Comparison of ENCODE assay signal across 1 cellular context in the genomic region with DNA sequence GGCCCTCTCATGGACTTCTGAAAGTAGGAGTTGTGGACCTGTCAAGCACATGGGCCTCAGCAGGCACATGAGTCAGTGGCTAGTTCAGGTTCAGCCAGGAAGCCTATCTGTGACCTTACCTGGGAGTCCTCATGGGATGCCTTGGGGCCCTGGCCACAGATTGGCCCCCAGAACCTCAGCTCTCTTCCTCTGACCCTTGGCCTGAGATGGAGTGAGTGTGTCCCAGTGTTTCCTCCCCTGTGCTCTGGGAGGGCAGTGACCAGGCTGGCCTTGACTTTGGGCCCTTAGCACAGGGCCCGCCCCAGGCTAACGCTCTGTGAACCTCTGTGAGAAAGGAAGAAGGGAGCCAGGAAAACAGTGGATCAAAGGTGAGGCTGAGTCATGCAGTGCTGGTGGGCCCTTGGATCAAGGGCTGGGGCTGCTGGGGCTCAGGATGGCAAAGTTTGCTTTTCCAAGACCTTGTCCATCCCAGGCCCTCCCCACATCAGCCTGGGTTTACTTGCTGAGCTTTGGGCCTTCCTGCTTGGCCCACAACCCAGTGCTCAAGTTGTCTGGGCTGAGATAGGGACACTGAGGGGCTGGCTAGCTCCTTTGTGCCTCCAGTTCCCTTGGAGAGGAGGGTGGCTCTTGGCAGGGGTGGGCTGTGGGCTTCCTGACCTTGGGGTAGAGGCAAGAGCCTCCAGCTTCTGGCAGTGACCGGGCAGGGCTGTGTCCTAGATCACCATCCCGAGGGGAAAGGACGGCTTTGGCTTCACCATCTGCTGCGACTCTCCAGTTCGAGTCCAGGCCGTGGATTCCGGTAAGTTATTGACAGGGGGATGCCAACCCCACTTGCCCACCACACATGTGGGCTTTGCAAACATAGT.
TF ChIP-seq lines count a peak whose summit lies in the region.

No MANE protein-coding gene starts in this region.

TF ChIP-seq in HepG2, 621 proteins besides CTCF, POLR2A, EP300 and RAD21 (continued from another document and continues in another):
- TF ChIP-seq, protein P1, sequence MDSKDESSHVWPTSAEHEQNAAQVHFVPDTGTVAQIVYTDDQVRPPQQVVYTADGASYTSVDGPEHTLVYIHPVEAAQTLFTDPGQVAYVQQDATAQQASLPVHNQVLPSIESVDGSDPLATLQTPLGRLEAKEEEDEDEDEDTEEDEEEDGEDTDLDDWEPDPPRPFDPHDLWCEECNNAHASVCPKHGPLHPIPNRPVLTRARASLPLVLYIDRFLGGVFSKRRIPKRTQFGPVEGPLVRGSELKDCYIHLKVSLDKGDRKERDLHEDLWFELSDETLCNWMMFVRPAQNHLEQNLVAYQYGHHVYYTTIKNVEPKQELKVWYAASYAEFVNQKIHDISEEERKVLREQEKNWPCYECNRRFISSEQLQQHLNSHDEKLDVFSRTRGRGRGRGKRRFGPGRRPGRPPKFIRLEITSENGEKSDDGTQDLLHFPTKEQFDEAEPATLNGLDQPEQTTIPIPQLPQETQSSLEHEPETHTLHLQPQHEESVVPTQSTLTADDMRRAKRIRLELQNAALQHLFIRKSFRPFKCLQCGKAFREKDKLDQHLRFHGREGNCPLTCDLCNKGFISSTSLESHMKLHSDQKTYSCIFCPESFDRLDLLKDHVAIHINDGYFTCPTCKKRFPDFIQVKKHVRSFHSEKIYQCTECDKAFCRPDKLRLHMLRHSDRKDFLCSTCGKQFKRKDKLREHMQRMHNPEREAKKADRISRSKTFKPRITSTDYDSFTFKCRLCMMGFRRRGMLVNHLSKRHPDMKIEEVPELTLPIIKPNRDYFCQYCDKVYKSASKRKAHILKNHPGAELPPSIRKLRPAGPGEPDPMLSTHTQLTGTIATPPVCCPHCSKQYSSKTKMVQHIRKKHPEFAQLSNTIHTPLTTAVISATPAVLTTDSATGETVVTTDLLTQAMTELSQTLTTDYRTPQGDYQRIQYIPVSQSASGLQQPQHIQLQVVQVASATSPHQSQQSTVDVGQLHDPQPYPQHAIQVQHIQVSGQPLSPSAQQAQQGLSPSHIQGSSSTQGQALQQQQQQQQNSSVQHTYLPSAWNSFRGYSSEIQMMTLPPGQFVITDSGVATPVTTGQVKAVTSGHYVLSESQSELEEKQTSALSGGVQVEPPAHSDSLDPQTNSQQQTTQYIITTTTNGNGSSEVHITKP (CRISPR knock-in tag; IDR thresholded peaks at IDR 0.05; ENCODE audit: low read depth), result peak; percentile 88
- TF ChIP-seq DPF2 (CRISPR knock-in tag; IDR thresholded peaks at IDR 0.05; ENCODE audit: borderline replicate concordance, low read depth) (peak; percentile 98), MXD4 (CRISPR knock-in tag; IDR thresholded peaks at IDR 0.05) (peak; percentile 74), SOX5 (CRISPR knock-in tag; IDR thresholded peaks at IDR 0.05; ENCODE audit: borderline replicate concordance) (peak; percentile 91), MAFK (conservative IDR thresholded peaks at IDR 0.05 in 1 of 2, IDR thresholded peaks at IDR 0.05 in 1 of 2; ENCODE audit: low read length in 2 of 2) (peak; percentile 21 to 43; a peak in 2 of 4 replicates), FOXA3 (CRISPR knock-in tag; IDR thresholded peaks at IDR 0.05) (peak; percentile 94), FLYWCH1 (CRISPR knock-in tag; IDR thresholded peaks at IDR 0.05) (no peak), ZNF263 (CRISPR knock-in tag; IDR thresholded peaks at IDR 0.05) (peak; percentile 83), NFE2L2 (IDR thresholded peaks at IDR 0.05; ENCODE audit: low read length) (peak; percentile 73), NR2F1 (CRISPR knock-in tag; IDR thresholded peaks at IDR 0.05) (peak; percentile 95 to 98), GABPA (IDR thresholded peaks at IDR 0.05; ENCODE audit: low read depth, low read length) (no peak), GABPA (CRISPR knock-in tag; IDR thresholded peaks at IDR 0.05; ENCODE audit: low read depth) (peak; percentile 71), ZNF260 (CRISPR knock-in tag; IDR thresholded peaks at IDR 0.05; ENCODE audit: borderline replicate concordance, low read depth) (no peak), ARNT2 (CRISPR knock-in tag; IDR thresholded peaks at IDR 0.05; ENCODE audit: low read depth) (peak; percentile 87), HNF4A (CRISPR knock-in tag; IDR thresholded peaks at IDR 0.05) (peak; percentile 100), SIX1 (CRISPR knock-in tag; IDR thresholded peaks at IDR 0.05; ENCODE audit: borderline replicate concordance) (peak; percentile 70; the same call in 1 of the 2 replicates), ZNF333 (CRISPR knock-in tag; IDR thresholded peaks at IDR 0.05; ENCODE audit: borderline replicate concordance) (peak; percentile 21; the same call in 1 of the 2 replicates), SIN3A (IDR thresholded peaks at IDR 0.05; ENCODE audit: borderline replicate concordance, low read depth, low read length) (peak; percentile 40; the same call in 1 of the 2 replicates), ZNF607 (CRISPR knock-in tag; IDR thresholded peaks at IDR 0.05; ENCODE audit: borderline replicate concordance) (peak; percentile 72; the same call in 1 of the 2 replicates), RXRA (CRISPR knock-in tag; IDR thresholded peaks at IDR 0.05) (peak; percentile 100), MIER2 (CRISPR knock-in tag; IDR thresholded peaks at IDR 0.05) (peak; percentile 83), GATA4 (IDR thresholded peaks at IDR 0.05; ENCODE audit: borderline replicate concordance, low read depth) (peak; percentile 76; the same call in 1 of the 2 replicates), NONO (IDR thresholded peaks at IDR 0.05) (no peak), NONO (CRISPR knock-in tag; conservative IDR thresholded peaks at IDR 0.05) (peak; percentile 98), ZNF354B (CRISPR knock-in tag; IDR thresholded peaks at IDR 0.05) (no peak), BHLHE40 (IDR thresholded peaks at IDR 0.05; ENCODE audit: low read length) (no peak), ZSCAN30 (CRISPR knock-in tag; IDR thresholded peaks at IDR 0.05) (no peak), HDAC6 (IDR thresholded peaks at IDR 0.05; ENCODE audit: low read depth, low read length) (no peak), CENPT (CRISPR knock-in tag; IDR thresholded peaks at IDR 0.05; ENCODE audit: low read depth) (no peak), SMC3 (IDR thresholded peaks at IDR 0.05; ENCODE audit: low read length) (no peak), SRF (IDR thresholded peaks at IDR 0.05; ENCODE audit: low read depth, low read length) (no peak), ZNF746 (CRISPR knock-in tag; IDR thresholded peaks at IDR 0.05) (peak; percentile 98), ZNF788 (CRISPR knock-in tag; IDR thresholded peaks at IDR 0.05; ENCODE audit: borderline replicate concordance) (peak; percentile 86), TP53 (CRISPR knock-in tag; conservative IDR thresholded peaks at IDR 0.05) (no peak), NFIB (CRISPR knock-in tag; IDR thresholded peaks at IDR 0.05; ENCODE audit: borderline replicate concordance) (no peak), NFRKB (IDR thresholded peaks at IDR 0.05) (no peak), CEBPB (IDR thresholded peaks at IDR 0.05; ENCODE audit: borderline replicate concordance, low read depth, low read length) (no peak), ZFP36 (IDR thresholded peaks at IDR 0.05; ENCODE audit: borderline replicate concordance, low read depth, low read length, partially characterized antibody) (no peak), RBAK (CRISPR knock-in tag; IDR thresholded peaks at IDR 0.05) (no peak)
- TF ChIP-seq, protein P2, sequence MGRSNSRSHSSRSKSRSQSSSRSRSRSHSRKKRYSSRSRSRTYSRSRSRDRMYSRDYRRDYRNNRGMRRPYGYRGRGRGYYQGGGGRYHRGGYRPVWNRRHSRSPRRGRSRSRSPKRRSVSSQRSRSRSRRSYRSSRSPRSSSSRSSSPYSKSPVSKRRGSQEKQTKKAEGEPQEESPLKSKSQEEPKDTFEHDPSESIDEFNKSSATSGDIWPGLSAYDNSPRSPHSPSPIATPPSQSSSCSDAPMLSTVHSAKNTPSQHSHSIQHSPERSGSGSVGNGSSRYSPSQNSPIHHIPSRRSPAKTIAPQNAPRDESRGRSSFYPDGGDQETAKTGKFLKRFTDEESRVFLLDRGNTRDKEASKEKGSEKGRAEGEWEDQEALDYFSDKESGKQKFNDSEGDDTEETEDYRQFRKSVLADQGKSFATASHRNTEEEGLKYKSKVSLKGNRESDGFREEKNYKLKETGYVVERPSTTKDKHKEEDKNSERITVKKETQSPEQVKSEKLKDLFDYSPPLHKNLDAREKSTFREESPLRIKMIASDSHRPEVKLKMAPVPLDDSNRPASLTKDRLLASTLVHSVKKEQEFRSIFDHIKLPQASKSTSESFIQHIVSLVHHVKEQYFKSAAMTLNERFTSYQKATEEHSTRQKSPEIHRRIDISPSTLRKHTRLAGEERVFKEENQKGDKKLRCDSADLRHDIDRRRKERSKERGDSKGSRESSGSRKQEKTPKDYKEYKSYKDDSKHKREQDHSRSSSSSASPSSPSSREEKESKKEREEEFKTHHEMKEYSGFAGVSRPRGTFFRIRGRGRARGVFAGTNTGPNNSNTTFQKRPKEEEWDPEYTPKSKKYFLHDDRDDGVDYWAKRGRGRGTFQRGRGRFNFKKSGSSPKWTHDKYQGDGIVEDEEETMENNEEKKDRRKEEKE (IDR thresholded peaks at IDR 0.05), result no peak
- TF ChIP-seq, protein P3, sequence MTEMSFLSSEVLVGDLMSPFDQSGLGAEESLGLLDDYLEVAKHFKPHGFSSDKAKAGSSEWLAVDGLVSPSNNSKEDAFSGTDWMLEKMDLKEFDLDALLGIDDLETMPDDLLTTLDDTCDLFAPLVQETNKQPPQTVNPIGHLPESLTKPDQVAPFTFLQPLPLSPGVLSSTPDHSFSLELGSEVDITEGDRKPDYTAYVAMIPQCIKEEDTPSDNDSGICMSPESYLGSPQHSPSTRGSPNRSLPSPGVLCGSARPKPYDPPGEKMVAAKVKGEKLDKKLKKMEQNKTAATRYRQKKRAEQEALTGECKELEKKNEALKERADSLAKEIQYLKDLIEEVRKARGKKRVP (CRISPR knock-in tag; IDR thresholded peaks at IDR 0.05), result no peak
- TF ChIP-seq, protein P4, sequence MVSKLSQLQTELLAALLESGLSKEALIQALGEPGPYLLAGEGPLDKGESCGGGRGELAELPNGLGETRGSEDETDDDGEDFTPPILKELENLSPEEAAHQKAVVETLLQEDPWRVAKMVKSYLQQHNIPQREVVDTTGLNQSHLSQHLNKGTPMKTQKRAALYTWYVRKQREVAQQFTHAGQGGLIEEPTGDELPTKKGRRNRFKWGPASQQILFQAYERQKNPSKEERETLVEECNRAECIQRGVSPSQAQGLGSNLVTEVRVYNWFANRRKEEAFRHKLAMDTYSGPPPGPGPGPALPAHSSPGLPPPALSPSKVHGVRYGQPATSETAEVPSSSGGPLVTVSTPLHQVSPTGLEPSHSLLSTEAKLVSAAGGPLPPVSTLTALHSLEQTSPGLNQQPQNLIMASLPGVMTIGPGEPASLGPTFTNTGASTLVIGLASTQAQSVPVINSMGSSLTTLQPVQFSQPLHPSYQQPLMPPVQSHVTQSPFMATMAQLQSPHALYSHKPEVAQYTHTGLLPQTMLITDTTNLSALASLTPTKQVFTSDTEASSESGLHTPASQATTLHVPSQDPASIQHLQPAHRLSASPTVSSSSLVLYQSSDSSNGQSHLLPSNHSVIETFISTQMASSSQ (IDR thresholded peaks at IDR 0.05; ENCODE audit: low read depth), result 0 out of 2 replicates have a peak, but pooled peaks have one; percentile 59
- TF ChIP-seq, protein P4 (CRISPR knock-in tag; IDR thresholded peaks at IDR 0.05; ENCODE audit: borderline replicate concordance), result peak; percentile 94; the same call in 1 of the 2 replicates
- TF ChIP-seq, protein P5, sequence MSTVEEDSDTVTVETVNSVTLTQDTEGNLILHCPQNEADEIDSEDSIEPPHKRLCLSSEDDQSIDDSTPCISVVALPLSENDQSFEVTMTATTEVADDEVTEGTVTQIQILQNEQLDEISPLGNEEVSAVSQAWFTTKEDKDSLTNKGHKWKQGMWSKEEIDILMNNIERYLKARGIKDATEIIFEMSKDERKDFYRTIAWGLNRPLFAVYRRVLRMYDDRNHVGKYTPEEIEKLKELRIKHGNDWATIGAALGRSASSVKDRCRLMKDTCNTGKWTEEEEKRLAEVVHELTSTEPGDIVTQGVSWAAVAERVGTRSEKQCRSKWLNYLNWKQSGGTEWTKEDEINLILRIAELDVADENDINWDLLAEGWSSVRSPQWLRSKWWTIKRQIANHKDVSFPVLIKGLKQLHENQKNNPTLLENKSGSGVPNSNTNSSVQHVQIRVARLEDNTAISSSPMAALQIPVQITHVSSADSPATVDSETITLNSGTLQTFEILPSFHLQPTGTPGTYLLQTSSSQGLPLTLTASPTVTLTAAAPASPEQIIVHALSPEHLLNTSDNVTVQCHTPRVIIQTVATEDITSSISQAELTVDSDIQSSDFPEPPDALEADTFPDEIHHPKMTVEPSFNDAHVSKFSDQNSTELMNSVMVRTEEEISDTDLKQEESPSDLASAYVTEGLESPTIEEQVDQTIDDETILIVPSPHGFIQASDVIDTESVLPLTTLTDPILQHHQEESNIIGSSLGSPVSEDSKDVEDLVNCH (CRISPR knock-in tag; IDR thresholded peaks at IDR 0.05), result no peak
- TF ChIP-seq, protein P6, sequence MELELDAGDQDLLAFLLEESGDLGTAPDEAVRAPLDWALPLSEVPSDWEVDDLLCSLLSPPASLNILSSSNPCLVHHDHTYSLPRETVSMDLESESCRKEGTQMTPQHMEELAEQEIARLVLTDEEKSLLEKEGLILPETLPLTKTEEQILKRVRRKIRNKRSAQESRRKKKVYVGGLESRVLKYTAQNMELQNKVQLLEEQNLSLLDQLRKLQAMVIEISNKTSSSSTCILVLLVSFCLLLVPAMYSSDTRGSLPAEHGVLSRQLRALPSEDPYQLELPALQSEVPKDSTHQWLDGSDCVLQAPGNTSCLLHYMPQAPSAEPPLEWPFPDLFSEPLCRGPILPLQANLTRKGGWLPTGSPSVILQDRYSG (CRISPR knock-in tag; IDR thresholded peaks at IDR 0.05), result no peak
- TF ChIP-seq, protein P7, sequence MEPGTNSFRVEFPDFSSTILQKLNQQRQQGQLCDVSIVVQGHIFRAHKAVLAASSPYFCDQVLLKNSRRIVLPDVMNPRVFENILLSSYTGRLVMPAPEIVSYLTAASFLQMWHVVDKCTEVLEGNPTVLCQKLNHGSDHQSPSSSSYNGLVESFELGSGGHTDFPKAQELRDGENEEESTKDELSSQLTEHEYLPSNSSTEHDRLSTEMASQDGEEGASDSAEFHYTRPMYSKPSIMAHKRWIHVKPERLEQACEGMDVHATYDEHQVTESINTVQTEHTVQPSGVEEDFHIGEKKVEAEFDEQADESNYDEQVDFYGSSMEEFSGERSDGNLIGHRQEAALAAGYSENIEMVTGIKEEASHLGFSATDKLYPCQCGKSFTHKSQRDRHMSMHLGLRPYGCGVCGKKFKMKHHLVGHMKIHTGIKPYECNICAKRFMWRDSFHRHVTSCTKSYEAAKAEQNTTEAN (CRISPR knock-in tag; conservative IDR thresholded peaks at IDR 0.05), result peak; percentile 95
- TF ChIP-seq, protein P8, sequence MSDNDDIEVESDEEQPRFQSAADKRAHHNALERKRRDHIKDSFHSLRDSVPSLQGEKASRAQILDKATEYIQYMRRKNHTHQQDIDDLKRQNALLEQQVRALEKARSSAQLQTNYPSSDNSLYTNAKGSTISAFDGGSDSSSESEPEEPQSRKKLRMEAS (IDR thresholded peaks at IDR 0.05), result peak; percentile 91
